21 cellular contexts compared by ENCODE assay signal in the genomic region with DNA sequence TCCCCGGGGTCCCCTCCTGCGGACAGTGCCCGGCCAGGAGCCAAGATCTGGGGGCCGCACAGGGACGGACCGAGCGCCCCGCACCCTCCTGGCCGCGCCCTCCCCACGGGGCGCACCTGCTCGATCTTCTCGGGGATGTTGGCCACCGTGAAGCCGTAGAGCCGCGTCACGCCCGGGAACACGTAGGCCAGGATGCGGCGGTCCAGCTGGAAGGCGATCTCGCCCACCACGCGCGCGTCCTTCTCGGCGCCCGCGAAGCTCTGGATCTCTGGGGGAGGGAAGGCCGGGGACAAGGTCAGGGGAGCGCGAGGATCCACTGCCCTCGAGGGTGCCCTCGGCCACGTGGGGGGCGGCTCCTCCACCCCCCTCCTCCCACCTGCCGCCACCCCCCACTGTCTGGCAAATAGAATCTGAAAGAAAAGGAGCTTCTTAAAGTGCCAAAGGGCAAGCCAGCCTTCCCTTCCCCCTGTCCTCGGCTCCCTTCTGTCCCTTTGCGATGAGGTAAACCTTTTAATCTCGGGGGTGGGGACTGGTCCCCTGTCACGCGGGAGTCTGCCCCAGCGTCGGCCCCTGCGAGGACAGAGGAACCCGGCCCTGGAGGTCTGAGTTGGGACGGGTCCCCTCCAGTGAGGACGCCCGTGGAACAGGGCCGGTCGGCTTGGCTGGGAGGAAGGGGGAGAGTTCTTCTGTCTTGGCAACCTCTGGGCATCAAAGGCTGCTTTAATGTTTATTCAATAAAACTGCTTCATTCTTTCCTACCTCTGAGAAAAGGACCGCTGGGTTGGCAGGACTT. TPM values are rescaled to one million over a fixed set of nuclear protein-coding genes. Genes with fewer than 3 reads are reported as not detected.
DNase-seq lines count a peak whose midpoint lies in the region; ATAC-seq and TF ChIP-seq lines count a peak whose summit lies in the region.
"Had no signal": no experiment of that assay in that cellular context is flagged by ENCODE, and none has a peak within 500 bp of the region (broad histone marks: within the 10 kb centered on the region; RNA-seq: fewer than 3 reads in every experiment).

No MANE protein-coding gene starts in this region.

- WGBS in right cardiac atrium = 67% methylated on average over 56 of the region's 56 CpGs
- 75 to 89% methylated on average over 56 of the region's 56 CpGs for WGBS in sigmoid colon, 2 donors

- H3K4me1 ChIP-seq in Panc1 (ENCODE audit: control insufficient read depth, insufficient read depth, low read length) (no peaks in the 10 kb centered on the region), right cardiac atrium (ENCODE audit: control insufficient read depth, insufficient read depth, low read length) (no peaks in the 10 kb centered on the region), sigmoid colon (peaks cover 0 to 14% (median 0%) of the 10 kb centered on the region in 4 donors)
- H3K4me1 ChIP-seq: psoas muscle had no signal

- H3K4me3 ChIP-seq in Panc1 (ENCODE audit: low read depth in 2 of 2, low read length in 2 of 2) (no peak overlapping the region), right cardiac atrium (ENCODE audit: low read length) (no peak overlapping the region), sigmoid colon (no peak overlapping the region)
- H3K4me3 ChIP-seq: GM23338, psoas muscle, tibial nerve had no signal

- POLR2A ChIA-PET in Panc1 (lab: Charles Lee) = interaction anchor here (0.6 kb wide), 1 partner anchor 161 kb away, joined by 3 read pairs; no protein-coding TSS in a partner anchor

- TF ChIP-seq EP300 in sigmoid colon (IDR thresholded peaks at IDR 0.05) = no peak

- peak; percentile 44 for DNase-seq in activated CD8-positive, alpha-beta memory T cell treated with anti-CD3 and anti-CD28 coated beads for 24 hours
- no peak for DNase-seq in activated CD8-positive, alpha-beta memory T cell treated with anti-CD3 and anti-CD28 coated beads, Interleukin-2, amount 50 U/mL, for 4 hours
- no peak for DNase-seq in Panc1 (ENCODE audit: low read depth, low spot score)
- DNase-seq in right cardiac atrium = peak; percentile 16 to 53 (median 38)
- peak; percentile 44 for DNase-seq in sigmoid colon
- DNase-seq: activated gamma-delta T cell; C1 segment of cervical spinal cord; DMS 273 treated with DMSO at 0.1 percent for 48 hours; effector memory CD8-positive, alpha-beta T cell; glutamatergic neuron; NCI-H345; NK-92 treated with Interleukin-12 subunit alpha and Interleukin-12 subunit beta, amount 100 ng/mL, for 24 hours; T-helper 1 cell had no signal

- intact Hi-C loops in Panc1 (cut with micrococcal nuclease; ENCODE audit: unreplicated experiment) (no loop called here), right cardiac atrium (cut with DNase I) (no loop called here), sigmoid colon (cut with DNase I) (no loop called here)

- no peaks in the 10 kb centered on the region for H3K27me3 ChIP-seq in Panc1 (ENCODE audit: control insufficient read depth, insufficient read depth, low read length)
- H3K27me3 ChIP-seq in right cardiac atrium (ENCODE audit: control insufficient read depth, insufficient read depth) = no peaks in the 10 kb centered on the region
- H3K27me3 ChIP-seq in sigmoid colon = peaks cover 0 to 36% (median 0%) of the 10 kb centered on the region in 3 donors

- BruUV-seq in Panc1 (replicated peaks; lab: Mats Ljungman, UMichigan) = no TSS peak

- ATAC-seq in Panc1 (0 out of 2 replicates have a peak, but pooled peaks have one; percentile 32), right cardiac atrium (no peak), GM21447 (IDR thresholded peaks at IDR 0.05; ENCODE audit: unreplicated experiment) (no peak), GM18867 (IDR thresholded peaks at IDR 0.05; ENCODE audit: unreplicated experiment) (no peak), HG02852 (IDR thresholded peaks at IDR 0.05; ENCODE audit: unreplicated experiment) (no peak)
- ATAC-seq: effector memory CD8-positive, alpha-beta T cell; psoas muscle had no signal

- in situ Hi-C loops in Panc1 (cut with HindIII; ENCODE audit: low pct_unique_long_range_greater_than_20kb, low sequenced_read_pairs) = no loop called here

- no peaks in the 10 kb centered on the region for H3K36me3 ChIP-seq in Panc1 (ENCODE audit: control insufficient read depth, insufficient read depth, low read length)
- no peaks in the 10 kb centered on the region for H3K36me3 ChIP-seq in sigmoid colon

- CTCF ChIA-PET in Panc1 (lab: Charles Lee) = no interaction called here

- H3K9me3 ChIP-seq in Panc1 (ENCODE audit: control insufficient read depth, insufficient read depth, low read depth, low read length) = no peaks in the 10 kb centered on the region
- H3K9me3 ChIP-seq in right cardiac atrium (ENCODE audit: control insufficient read depth, low read length) = no peaks in the 10 kb centered on the region
- no peaks in the 10 kb centered on the region for H3K9me3 ChIP-seq in sigmoid colon
- H3K9me3 ChIP-seq: psoas muscle, tibial nerve had no signal

- TF ChIP-seq CTCF in Panc1 (IDR thresholded peaks at IDR 0.05) = no peak
- no peak for TF ChIP-seq CTCF in sigmoid colon (IDR thresholded peaks at IDR 0.05)

- H3K27ac ChIP-seq in Panc1 (ENCODE audit: low read length) (no peak overlapping the region), right cardiac atrium (ENCODE audit: low read length) (no peak overlapping the region), sigmoid colon (no peak overlapping the region)
- H3K27ac ChIP-seq: psoas muscle, RWPE1, tibial nerve had no signal

- TF ChIP-seq POLR2A in sigmoid colon (IDR thresholded peaks at IDR 0.05) = no peak

RNA-seq across cellular contexts. Expression of a gene that starts 6.6 kb away (rescaled TPM):
- total RNA-seq in Panc1 (2021; ENCODE audit: unreplicated experiment) (0.21 TPM), right cardiac atrium (1 to 10 TPM; 1.6 to 3.5 (median 2.0) TPM), sigmoid colon (1 to 10 TPM in 1 of 4 donors, not detected in 3; 1.4 TPM)
- polyA plus RNA-seq in Panc1 (2012; ENCODE audit: insufficient read length) = not detected
- polyA plus RNA-seq in right cardiac atrium (1.00 TPM), sigmoid colon (under 1 TPM in 1 of 3 donors, not detected in 2; 0.20 TPM)
- total RNA-seq: lung microvascular endothelial cell had no signal

RNA-seq across cellular contexts. Expression of a gene that starts 22.3 kb away (rescaled TPM):
- total RNA-seq in Panc1 (2021; ENCODE audit: unreplicated experiment) (0.26 TPM), right cardiac atrium (10 to 100 TPM in 3 of 4 donors, 1 to 10 TPM in 1; 8.8 to 12.0 (median 11.6) TPM), sigmoid colon (10 to 100 TPM in 1 of 4 donors, 1 to 10 TPM in 2, under 1 TPM in 1; 0.95 to 18.3 (median 7.1) TPM)
- polyA plus RNA-seq in Panc1 (2012; ENCODE audit: insufficient read length) = 0.50 TPM
- polyA plus RNA-seq in right cardiac atrium (10.3 TPM), sigmoid colon (10 to 100 TPM in 1 of 3 donors, 1 to 10 TPM in 2; 3.2 to 11.0 (median 7.8) TPM)

Comparison
In these comparisons a context has a peak if more than half of its experiments do, and no peak if none do; other contexts are left out.
1. DNase-seq: peak in activated CD8-positive, alpha-beta memory T cell treated with anti-CD3 and anti-CD28 coated beads for 24 hours (single experiment), right cardiac atrium (3 of 3) and sigmoid colon (single experiment); none in activated CD8-positive, alpha-beta memory T cell treated with anti-CD3 and anti-CD28 coated beads, Interleukin-2, amount 50 U/mL, for 4 hours (single experiment) and Panc1 (single experiment).